8 cellular contexts compared by ENCODE assay signal in the genomic region with DNA sequence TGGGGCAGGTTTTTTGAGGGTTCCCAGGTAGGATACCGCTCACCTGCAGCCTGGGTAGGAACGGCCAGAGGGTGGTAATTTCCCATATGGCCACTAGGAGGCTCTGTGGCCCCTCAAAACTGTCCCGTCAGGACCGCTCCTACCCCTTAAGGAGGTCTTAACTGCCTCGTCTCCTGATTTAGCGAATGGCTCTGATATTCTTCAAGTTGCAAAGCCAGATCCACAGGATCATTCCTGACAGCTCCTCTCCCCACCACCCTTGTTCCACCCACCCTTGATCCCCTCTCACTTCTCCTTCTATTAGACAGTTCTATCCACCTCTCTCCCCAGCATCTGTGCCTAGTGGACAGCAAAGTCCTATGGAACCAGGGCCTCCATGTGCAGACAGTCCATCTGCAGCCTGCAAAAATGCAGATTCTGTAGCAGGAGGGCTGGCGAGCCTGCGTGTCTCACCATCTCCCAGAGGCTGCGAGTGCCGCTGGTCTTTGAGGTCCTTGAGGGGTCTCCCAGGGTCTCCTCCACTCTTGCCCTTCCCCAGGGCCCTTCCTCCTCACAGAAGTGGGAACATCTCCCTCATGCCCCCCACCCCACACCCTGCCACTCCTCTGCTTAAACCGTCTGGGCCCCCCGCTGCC. TPM values are rescaled to one million over a fixed set of nuclear protein-coding genes. Genes with fewer than 3 reads are reported as not detected.
DNase-seq lines count a peak whose midpoint lies in the region; ATAC-seq and TF ChIP-seq lines count a peak whose summit lies in the region.

No MANE protein-coding gene starts in this region.

- H3K36me3 ChIP-seq in esophagus muscularis mucosa = peaks cover 10 to 74% (median 51%) of the 10 kb centered on the region in 4 donors

- no peak for TF ChIP-seq EP300 in esophagus muscularis mucosa (IDR thresholded peaks at IDR 0.05)

- H3K4me3 ChIP-seq in GM12864 (ENCODE audit: low read depth, low read length) (no peak overlapping the region), esophagus muscularis mucosa (no peak overlapping the region)

- ATAC-seq in HG02759 (IDR thresholded peaks at IDR 0.05; ENCODE audit: unreplicated experiment) = peak; percentile 83
- no peak for ATAC-seq in HG02852 (IDR thresholded peaks at IDR 0.05; ENCODE audit: unreplicated experiment)

- no peak for TF ChIP-seq POLR2A in esophagus muscularis mucosa (IDR thresholded peaks at IDR 0.05; ENCODE audit: low read depth)

- no peak for DNase-seq in GM12864 (ENCODE audit: low read depth)
- peak; percentile 20 for DNase-seq in NCI-H748 treated with DMSO at 0.1 percent for 48 hours (lab: John Stamatoyannopoulos, UW)
- peak; percentile 76 for DNase-seq in activated CD8-positive, alpha-beta memory T cell treated with anti-CD3 and anti-CD28 coated beads, Interleukin-2, amount 50 U/mL, for 48 hours
- DNase-seq in esophagus muscularis mucosa (ENCODE audit: extremely low spot score) = peak; percentile 89
- peak; percentile 56 for DNase-seq in myocyte (ENCODE audit: low read depth)
- DNase-seq in stimulated activated naive CD4-positive, alpha-beta T cell treated with Interleukin-2 at 50 U/mL for 16 hours (lab: John Stamatoyannopoulos, UW) = peak; percentile 22

- intact Hi-C loops in esophagus muscularis mucosa (cut with DNase I) = loop anchor here (1.0 to 10.0 kb wide), 4 partner anchors 300 to 555 kb away; no protein-coding TSS in a partner anchor

- H3K27me3 ChIP-seq in esophagus muscularis mucosa = no peaks in the 10 kb centered on the region

- TF ChIP-seq CTCF in GM12864 (IDR thresholded peaks at IDR 0.05; ENCODE audit: low read depth, low read length, missing control alignments) (peak; percentile 97), esophagus muscularis mucosa (IDR thresholded peaks at IDR 0.05) (peak; percentile 89 to 95 (median 94))

- WGBS in esophagus muscularis mucosa = 52% methylated on average over 10 of the region's 12 CpGs

- no peaks in the 10 kb centered on the region for H3K9me3 ChIP-seq in esophagus muscularis mucosa

- H3K4me1 ChIP-seq in esophagus muscularis mucosa = peaks cover 7 to 29% (median 22%) of the 10 kb centered on the region in 4 donors

- H3K27ac ChIP-seq in esophagus muscularis mucosa (replicated peaks in 1 of 4) = no peak overlapping the region

RNA-seq across cellular contexts. Expression of a gene that starts 34.3 kb away (rescaled TPM):
- under 1 TPM in 2 of 4 donors, not detected in 2; 0.33 to 0.75 TPM for total RNA-seq in esophagus muscularis mucosa
- 0.29 and 0.47 TPM in 2 replicates for total RNA-seq in myocyte
- 0.15 TPM for polyA plus RNA-seq in myocyte (2012)

RNA-seq across cellular contexts. Expression of a gene that starts 55.3 kb away (rescaled TPM):
- total RNA-seq in esophagus muscularis mucosa (10 to 100 TPM; 10.4 to 37.8 (median 17.4) TPM), myocyte (7.4 and 8.8 TPM in 2 replicates)
- polyA plus RNA-seq in myocyte (2012) = 62.8 TPM
